21 cellular contexts compared by ENCODE assay signal in genomic region chr2:12778811-12779574, GRCh38.
"Had no signal": no experiment of that assay in that cellular context is flagged by ENCODE, and none has a peak within 500 bp of the region (broad histone marks: within the 10 kb centered on the region; RNA-seq: fewer than 3 reads in every experiment).

No MANE protein-coding gene starts in this region.

- H3K4me3 ChIP-seq: adrenal gland had no signal

- DNase-seq: activated CD4-positive, alpha-beta T cell treated with anti-CD3 and anti-CD28 coated beads for 48 hours; activated CD4-positive, alpha-beta T cell treated with anti-CD3 and anti-CD28 coated beads, Interleukin-2, amount 50 U/mL, for 4 hours; activated CD4-positive, CD25-positive, alpha-beta regulatory T cell treated with anti-CD3 and anti-CD28 coated beads, Interleukin-2, amount 50 U/mL, for 72 hours; activated CD8-positive, alpha-beta memory T cell treated with anti-CD3 and anti-CD28 coated beads, Interleukin-2, amount 50 U/mL, for 48 hours; activated CD8-positive, alpha-beta T cell treated with anti-CD3 and anti-CD28 coated beads, Interleukin-2, amount 10 ng/mL, durations not matched to agents 7 days and 5 days; activated naive CD4-positive, alpha-beta T cell treated with anti-CD3 and anti-CD28 coated beads, Interleukin-2, amount 50 U/mL, for 16 hours; activated naive CD8-positive, alpha-beta T cell treated with anti-CD3 and anti-CD28 coated beads, Interleukin-2, amount 10 ng/mL, durations not matched to agents 7 days and 5 days; activated T-cell treated with anti-CD3 and anti-CD28 coated beads, Interleukin-2, amount 50 U/mL, for 1 hour; adrenal gland; anterior cingulate cortex; Karpas-422; MM.1S; NCI-H1105; NCI-H1436; NCI-H1694 treated with DMSO at 0.1 percent for 48 hours; NCI-H2029 treated with DMSO at 0.1 percent for 48 hours; NCI-H510A treated with DMSO at 0.1 percent for 48 hours; NCI-H69 had no signal

- H3K4me3 Mint-ChIP-seq: activated CD8-positive, alpha-beta T cell treated with anti-CD3 and anti-CD28 coated beads, Interleukin-2, amount 10 ng/mL, durations not matched to agents 7 days and 5 days; activated naive CD8-positive, alpha-beta T cell treated with anti-CD3 and anti-CD28 coated beads, Interleukin-2, amount 10 ng/mL, durations not matched to agents 7 days and 5 days; central memory CD8-positive, alpha-beta T cell; T-helper 1 cell treated with Interleukin-12 subunit alpha and Interleukin-12 subunit beta and Interleukin-4 antibody, amounts not matched to agents 30 μg/mL and 1 μg/mL, for 36 hours; WTC11 had no signal

- H3K9me3 ChIP-seq: adrenal gland had no signal

- ATAC-seq: activated CD8-positive, alpha-beta T cell treated with anti-CD3 and anti-CD28 coated beads, Interleukin-2, amount 10 ng/mL, durations not matched to agents 7 days and 5 days had no signal

- H3K27ac Mint-ChIP-seq: activated CD8-positive, alpha-beta T cell treated with anti-CD3 and anti-CD28 coated beads, Interleukin-2, amount 10 ng/mL, durations not matched to agents 7 days and 5 days; activated naive CD8-positive, alpha-beta T cell treated with anti-CD3 and anti-CD28 coated beads, Interleukin-2, amount 10 ng/mL, durations not matched to agents 7 days and 5 days; T-helper 1 cell treated with Interleukin-12 subunit alpha and Interleukin-12 subunit beta and Interleukin-4 antibody, amounts not matched to agents 30 μg/mL and 1 μg/mL, for 36 hours; WTC11 had no signal

- H3K9me3 Mint-ChIP-seq: central memory CD8-positive, alpha-beta T cell; T-helper 1 cell treated with Interleukin-12 subunit alpha and Interleukin-12 subunit beta and Interleukin-4 antibody, amounts not matched to agents 30 μg/mL and 1 μg/mL, for 36 hours had no signal

- H3K36me3 Mint-ChIP-seq: activated naive CD8-positive, alpha-beta T cell treated with anti-CD3 and anti-CD28 coated beads, Interleukin-2, amount 10 ng/mL, durations not matched to agents 7 days and 5 days had no signal

- H3K27me3 ChIP-seq: adrenal gland had no signal

- H3K27me3 Mint-ChIP-seq: activated naive CD8-positive, alpha-beta T cell treated with anti-CD3 and anti-CD28 coated beads, Interleukin-2, amount 10 ng/mL, durations not matched to agents 7 days and 5 days; central memory CD8-positive, alpha-beta T cell had no signal

- H3K36me3 ChIP-seq: adrenal gland had no signal

- H3K4me1 ChIP-seq: adrenal gland had no signal

- H3K27ac ChIP-seq: adrenal gland had no signal
